10 cellular contexts compared by ENCODE assay signal in genomic region chr7:2637505-2638223, GRCh38. TPM values are rescaled to one million over a fixed set of nuclear protein-coding genes. Genes with fewer than 3 reads are reported as not detected.
DNase-seq lines count a peak whose midpoint lies in the region; ATAC-seq and TF ChIP-seq lines count a peak whose summit lies in the region.
"Had no signal": no experiment of that assay in that cellular context is flagged by ENCODE, and none has a peak within 500 bp of the region (broad histone marks: within the 10 kb centered on the region; RNA-seq: fewer than 3 reads in every experiment).

No MANE protein-coding gene starts in this region.

- H3K4me3 ChIP-seq in lower lobe of right lung, result peak overlapping the region; percentile 11
- H3K4me3 ChIP-seq in transverse colon, result no peak overlapping the region
- H3K4me3 ChIP-seq: K562 had no signal

- no peak overlapping the region for H3K27ac Mint-ChIP-seq in activated B cell treated with CpG ODN at 0.5 μM for 24 hours
- H3K27ac Mint-ChIP-seq in activated naive CD4-positive, alpha-beta T cell treated with anti-CD3 and anti-CD28 coated beads for 36 hours, result no peak overlapping the region
- no peak overlapping the region for H3K27ac Mint-ChIP-seq in activated CD8-positive, alpha-beta T cell treated with anti-CD3 and anti-CD28 coated beads, Interleukin-2, amount 10 ng/mL, durations not matched to agents 7 days and 5 days
- H3K27ac Mint-ChIP-seq: activated naive CD4-positive, alpha-beta T cell treated with anti-CD3 and anti-CD28 coated beads, Interleukin-2, amount 50 U/mL, for 72 hours had no signal

- H3K36me3 ChIP-seq in lower lobe of right lung (no peaks in the 10 kb centered on the region), transverse colon (no peaks in the 10 kb centered on the region)

- peak overlapping the region; percentile 71 for H3K27ac ChIP-seq in lower lobe of right lung
- H3K27ac ChIP-seq in transverse colon, result peak overlapping the region; percentile 2 to 72 (median 64)

- H3K36me3 Mint-ChIP-seq in activated B cell treated with CpG ODN at 0.5 μM for 24 hours (ENCODE audit: low read depth), result peaks cover 2% of the 10 kb centered on the region
- no peaks in the 10 kb centered on the region for H3K36me3 Mint-ChIP-seq in activated naive CD4-positive, alpha-beta T cell treated with anti-CD3 and anti-CD28 coated beads for 36 hours (ENCODE audit: low read depth)
- H3K36me3 Mint-ChIP-seq in activated CD8-positive, alpha-beta T cell treated with anti-CD3 and anti-CD28 coated beads, Interleukin-2, amount 10 ng/mL, durations not matched to agents 7 days and 5 days (ENCODE audit: low read depth), result no peaks in the 10 kb centered on the region
- H3K36me3 Mint-ChIP-seq: activated naive CD4-positive, alpha-beta T cell treated with anti-CD3 and anti-CD28 coated beads, Interleukin-2, amount 50 U/mL, for 72 hours had no signal

- DNase-seq in activated B cell treated with CpG ODN at 0.5 μM for 24 hours (peak; percentile 57), lower lobe of right lung (peak; percentile 86), transverse colon (peak; percentile 67)
- DNase-seq in activated naive CD4-positive, alpha-beta T cell treated with anti-CD3 and anti-CD28 coated beads for 36 hours, result no peak
- DNase-seq in activated CD8-positive, alpha-beta T cell treated with anti-CD3 and anti-CD28 coated beads, Interleukin-2, amount 10 ng/mL, durations not matched to agents 7 days and 5 days, result no peak

- POLR2A ChIA-PET in activated B cell treated with CpG ODN at 0.5 μM for 24 hours (lab: Charles Lee), result interaction anchor here (0.6 kb wide), 3 partner anchors 62 to 216 kb away, joined by 3 to 6 read pairs (median 3); no protein-coding TSS in a partner anchor
- POLR2A ChIA-PET in activated CD8-positive, alpha-beta T cell treated with anti-CD3 and anti-CD28 coated beads, Interleukin-2, amount 10 ng/mL, durations not matched to agents 7 days and 5 days (lab: Charles Lee), result no interaction called here

- H3K9me3 ChIP-seq in lower lobe of right lung, result no peaks in the 10 kb centered on the region
- no peaks in the 10 kb centered on the region for H3K9me3 ChIP-seq in transverse colon

- peak; percentile 46 for ATAC-seq in HG02885 (IDR thresholded peaks at IDR 0.05; ENCODE audit: poor library complexity, unreplicated experiment)
- ATAC-seq in activated B cell treated with CpG ODN at 0.5 μM for 24 hours (ENCODE audit: low read depth), result peak; percentile 45
- ATAC-seq in lower lobe of right lung, result peak; percentile 6 to 16
- no peak for ATAC-seq in HG03442 (IDR thresholded peaks at IDR 0.05; ENCODE audit: unreplicated experiment)
- ATAC-seq in activated CD8-positive, alpha-beta T cell treated with anti-CD3 and anti-CD28 coated beads, Interleukin-2, amount 10 ng/mL, durations not matched to agents 7 days and 5 days, result no peak
- no peak for ATAC-seq in GM19023 (IDR thresholded peaks at IDR 0.05; ENCODE audit: unreplicated experiment)
- ATAC-seq: activated naive CD4-positive, alpha-beta T cell treated with anti-CD3 and anti-CD28 coated beads, Interleukin-2, amount 50 U/mL, for 72 hours; K562 had no signal

- intact Hi-C loops in activated B cell treated with CpG ODN at 0.5 μM for 24 hours (cut with micrococcal nuclease), result loop anchor here (10.0 kb wide), 1 partner anchor 403 kb away; the partner anchor contains the start of gene MAD1L1
- intact Hi-C loops in lower lobe of right lung (cut with DNase I), result no loop called here
- intact Hi-C loops in transverse colon (cut with DNase I; ENCODE audit: low total_unique reads), result no loop called here
- intact Hi-C loops in activated naive CD4-positive, alpha-beta T cell treated with anti-CD3 and anti-CD28 coated beads for 36 hours (cut with micrococcal nuclease), result no loop called here

- peak overlapping the region; percentile 28 for H3K4me3 Mint-ChIP-seq in activated B cell treated with CpG ODN at 0.5 μM for 24 hours
- H3K4me3 Mint-ChIP-seq in activated naive CD4-positive, alpha-beta T cell treated with anti-CD3 and anti-CD28 coated beads for 36 hours, result no peak overlapping the region
- H3K4me3 Mint-ChIP-seq in activated CD8-positive, alpha-beta T cell treated with anti-CD3 and anti-CD28 coated beads, Interleukin-2, amount 10 ng/mL, durations not matched to agents 7 days and 5 days, result no peak overlapping the region

- H3K4me1 Mint-ChIP-seq in activated B cell treated with CpG ODN at 0.5 μM for 24 hours, result peaks cover 64% of the 10 kb centered on the region
- H3K4me1 Mint-ChIP-seq in activated naive CD4-positive, alpha-beta T cell treated with anti-CD3 and anti-CD28 coated beads for 36 hours (ENCODE audit: low read depth), result peaks cover 13% of the 10 kb centered on the region
- peaks cover 15% of the 10 kb centered on the region for H3K4me1 Mint-ChIP-seq in activated CD8-positive, alpha-beta T cell treated with anti-CD3 and anti-CD28 coated beads, Interleukin-2, amount 10 ng/mL, durations not matched to agents 7 days and 5 days (ENCODE audit: low read depth)

- H3K27me3 ChIP-seq in lower lobe of right lung (ENCODE audit: low read depth) (no peaks in the 10 kb centered on the region), transverse colon (no peaks in the 10 kb centered on the region)

- no peak for TF ChIP-seq POLR2A in transverse colon (IDR thresholded peaks at IDR 0.05)

- WGBS in transverse colon (ENCODE audit: low coverage in 1 of 2), 2 donors, result 65% methylated on average over 15 of the region's 23 CpGs; no CpG with 5 or more reads in 1 of the 2 donors

- in situ Hi-C loops in transverse colon (cut with MboI; ENCODE audit: low pct_ligation_motif_present in 1 of 4, low pct_unique_long_range_greater_than_20kb in 1 of 4, low sequenced_read_pairs in 3 of 4), result no loop called here

- no peaks in the 10 kb centered on the region for H3K9me3 Mint-ChIP-seq in activated B cell treated with CpG ODN at 0.5 μM for 24 hours
- H3K9me3 Mint-ChIP-seq in activated naive CD4-positive, alpha-beta T cell treated with anti-CD3 and anti-CD28 coated beads for 36 hours, result no peaks in the 10 kb centered on the region
- no peaks in the 10 kb centered on the region for H3K9me3 Mint-ChIP-seq in activated CD8-positive, alpha-beta T cell treated with anti-CD3 and anti-CD28 coated beads, Interleukin-2, amount 10 ng/mL, durations not matched to agents 7 days and 5 days (ENCODE audit: insufficient read depth)
- H3K9me3 Mint-ChIP-seq: activated naive CD4-positive, alpha-beta T cell treated with anti-CD3 and anti-CD28 coated beads, Interleukin-2, amount 50 U/mL, for 72 hours had no signal

- H3K4me1 ChIP-seq in lower lobe of right lung (peaks cover 94% of the 10 kb centered on the region), transverse colon (peaks cover 37 to 71% (median 48%) of the 10 kb centered on the region in 4 donors)

- CTCF ChIA-PET in activated B cell treated with CpG ODN at 0.5 μM for 24 hours (lab: Charles Lee), result no interaction called here
- CTCF ChIA-PET in activated naive CD4-positive, alpha-beta T cell treated with anti-CD3 and anti-CD28 coated beads for 36 hours (lab: Charles Lee), result interaction anchor here (0.6 kb wide), 1 partner anchor 16 kb away, joined by 4 read pairs; no protein-coding TSS in a partner anchor
- CTCF ChIA-PET in activated CD8-positive, alpha-beta T cell treated with anti-CD3 and anti-CD28 coated beads, Interleukin-2, amount 10 ng/mL, durations not matched to agents 7 days and 5 days (lab: Charles Lee), result interaction anchor here (0.7 to 1.9 kb wide), 2 partner anchors 29 to 72 kb away, joined by 3 to 4 read pairs; no protein-coding TSS in a partner anchor

- TF ChIP-seq CTCF in activated B cell treated with CpG ODN at 0.5 μM for 24 hours (IDR thresholded peaks at IDR 0.05) (no peak), lower lobe of right lung (IDR thresholded peaks at IDR 0.05) (no peak), transverse colon (IDR thresholded peaks at IDR 0.05) (no peak)

- no peak for TF ChIP-seq EP300 in transverse colon (IDR thresholded peaks at IDR 0.05; ENCODE audit: low read depth)

- no peaks in the 10 kb centered on the region for H3K27me3 Mint-ChIP-seq in activated B cell treated with CpG ODN at 0.5 μM for 24 hours
- no peaks in the 10 kb centered on the region for H3K27me3 Mint-ChIP-seq in activated naive CD4-positive, alpha-beta T cell treated with anti-CD3 and anti-CD28 coated beads for 36 hours (ENCODE audit: low read depth)
- no peaks in the 10 kb centered on the region for H3K27me3 Mint-ChIP-seq in activated CD8-positive, alpha-beta T cell treated with anti-CD3 and anti-CD28 coated beads, Interleukin-2, amount 10 ng/mL, durations not matched to agents 7 days and 5 days (ENCODE audit: low read depth)

RNA-seq across cellular contexts. Expression of gene TTYH3, which starts 5.9 kb away (rescaled TPM):
- total RNA-seq in activated B cell treated with CpG ODN at 0.5 μM for 24 hours (20.7 and 25.4 TPM in 2 replicates), lower lobe of right lung (51.7 TPM), transverse colon (10 to 100 TPM; 11.2 to 43.6 (median 23.0) TPM)
- 10 to 100 TPM; 20.7 to 22.6 TPM for total RNA-seq in activated naive CD4-positive, alpha-beta T cell treated with anti-CD3 and anti-CD28 coated beads for 36 hours
- 10 to 100 TPM; 37.0 to 37.7 TPM for total RNA-seq in activated CD8-positive, alpha-beta T cell treated with anti-CD3 and anti-CD28 coated beads, Interleukin-2, amount 10 ng/mL, durations not matched to agents 7 days and 5 days

RNA-seq across cellular contexts. Expression of gene AMZ1, which starts 50.3 kb away (rescaled TPM):
- 5.9 and 8.3 TPM in 2 replicates for total RNA-seq in activated B cell treated with CpG ODN at 0.5 μM for 24 hours
- 0.47 TPM for total RNA-seq in lower lobe of right lung
- total RNA-seq in transverse colon, result under 1 TPM in 1 of 4 donors, not detected in 3; 0.64 TPM
- under 1 TPM; 0.36 to 0.47 TPM for total RNA-seq in activated naive CD4-positive, alpha-beta T cell treated with anti-CD3 and anti-CD28 coated beads for 36 hours
- not detected for total RNA-seq in activated CD8-positive, alpha-beta T cell treated with anti-CD3 and anti-CD28 coated beads, Interleukin-2, amount 10 ng/mL, durations not matched to agents 7 days and 5 days
- total RNA-seq: K562 had no signal

Comparison
In these comparisons a context has a peak if more than half of its experiments do, and no peak if none do; other contexts are left out.
1. ATAC-seq: peak in HG02885 (single experiment), activated B cell treated with CpG ODN at 0.5 μM for 24 hours (single experiment) and lower lobe of right lung (2 of 2); none in HG03442 (single experiment), activated CD8-positive, alpha-beta T cell treated with anti-CD3 and anti-CD28 coated beads, Interleukin-2, amount 10 ng/mL, durations not matched to agents 7 days and 5 days (single experiment) and GM19023 (single experiment).
2. DNase-seq: peak in activated B cell treated with CpG ODN at 0.5 μM for 24 hours (single experiment), lower lobe of right lung (single experiment) and transverse colon (single experiment); none in activated naive CD4-positive, alpha-beta T cell treated with anti-CD3 and anti-CD28 coated beads for 36 hours (single experiment) and activated CD8-positive, alpha-beta T cell treated with anti-CD3 and anti-CD28 coated beads, Interleukin-2, amount 10 ng/mL, durations not matched to agents 7 days and 5 days (single experiment).